ENCODE assay signal across 23 cellular contexts in the genomic region with DNA sequence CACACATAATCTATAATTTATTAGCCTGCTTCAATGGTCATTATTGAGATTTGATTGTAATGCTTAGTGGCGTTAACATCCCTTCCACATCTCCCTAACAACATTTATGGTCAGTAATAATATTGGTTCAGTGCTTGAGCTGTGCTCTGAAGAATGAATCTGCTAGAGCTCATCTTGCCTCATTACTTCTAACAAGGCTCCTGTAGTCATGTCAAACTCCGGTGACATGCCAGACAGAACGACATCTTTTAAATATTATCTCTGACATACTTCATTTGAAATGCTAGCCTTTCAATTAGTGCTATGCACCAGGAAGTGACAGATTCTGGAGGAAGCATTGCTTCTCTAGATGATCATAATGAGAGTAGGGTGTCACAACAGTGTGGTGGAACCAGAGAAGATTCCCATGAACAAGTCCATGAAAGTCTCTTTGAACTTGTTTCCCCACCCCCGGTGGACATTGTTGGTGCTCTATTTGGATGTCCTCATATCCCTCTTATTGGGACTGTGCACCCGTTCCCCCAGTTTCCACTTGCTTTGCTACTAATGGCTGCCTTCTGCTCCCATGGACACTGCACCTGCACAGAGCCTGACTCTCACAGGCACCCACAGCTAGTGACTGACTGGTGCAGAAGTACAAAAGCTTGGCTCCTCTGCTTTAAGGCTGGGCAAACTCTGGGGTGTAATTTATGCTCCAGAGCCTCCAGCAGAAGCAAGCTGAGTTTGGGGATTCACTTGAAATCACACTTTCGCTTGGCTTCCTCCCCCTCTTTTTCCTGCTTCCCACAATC.
"Had no signal": no experiment of that assay in that cellular context is flagged by ENCODE, and none has a peak within 500 bp of the region (broad histone marks: within the 10 kb centered on the region; RNA-seq: fewer than 3 reads in every experiment).

No MANE protein-coding gene starts in this region.

- ATAC-seq: activated CD4-positive, alpha-beta T cell treated with anti-CD3 and anti-CD28 coated beads for 36 hours; activated CD4-positive, CD25-positive, alpha-beta regulatory T cell treated with anti-CD3 and anti-CD28 coated beads, Interleukin-2, amount 50 U/mL, for 24 hours; activated CD8-positive, alpha-beta T cell treated with anti-CD3 and anti-CD28 coated beads, Interleukin-2, amount 10 ng/mL, durations not matched to agents 7 days and 5 days; Panc1; WTC11 had no signal

- H3K4me3 ChIP-seq: ascending aorta, cardiac muscle cell, SJSA1 had no signal

- H3K27ac ChIP-seq: ascending aorta, cardiac muscle cell, KMS-11, SJSA1 had no signal

- DNase-seq: activated CD4-positive, alpha-beta T cell treated with anti-CD3 and anti-CD28 coated beads for 36 hours; activated CD4-positive, alpha-beta T cell treated with anti-CD3 and anti-CD28 coated beads, Interleukin-2, amount 10 ng/mL, durations not matched to agents 7 days and 5 days; activated CD4-positive, alpha-beta T cell treated with anti-CD3 and anti-CD28 coated beads, Interleukin-2, amount 50 U/mL, for 48 hours; activated CD8-positive, alpha-beta T cell treated with anti-CD3 and anti-CD28 coated beads, Interleukin-2, amount 10 ng/mL, durations not matched to agents 7 days and 5 days; activated gamma-delta T cell; activated naive CD4-positive, alpha-beta T cell treated with Interleukin-2 at 50 U/mL for 16 hours; activated naive CD8-positive, alpha-beta T cell treated with anti-CD3 and anti-CD28 coated beads, Interleukin-2, amount 10 ng/mL, durations not matched to agents 7 days and 5 days; activated T-cell treated with anti-CD3 and anti-CD28 coated beads, Interleukin-2, amount 50 U/mL, for 24 hours; NCI-H1092 treated with DMSO at 0.1 percent for 48 hours; NCI-H1436; NCI-H1694; NCI-H2029; NCI-H510A; NCI-H526; NCI-H774; SK-N-SH had no signal

- H3K36me3 ChIP-seq: ascending aorta, cardiac muscle cell, SJSA1 had no signal

- H3K27me3 ChIP-seq: ascending aorta, cardiac muscle cell, SJSA1 had no signal

- H3K4me2 ChIP-seq: KMS-11, SK-N-SH had no signal

- H3K9ac ChIP-seq: KMS-11, SK-N-SH had no signal

- H3K4me1 ChIP-seq: ascending aorta, SJSA1 had no signal

- H3K9me3 ChIP-seq: ascending aorta, SJSA1, SK-N-SH had no signal
